Comparison of ENCODE assay signal across 18 cellular contexts in the genomic region with DNA sequence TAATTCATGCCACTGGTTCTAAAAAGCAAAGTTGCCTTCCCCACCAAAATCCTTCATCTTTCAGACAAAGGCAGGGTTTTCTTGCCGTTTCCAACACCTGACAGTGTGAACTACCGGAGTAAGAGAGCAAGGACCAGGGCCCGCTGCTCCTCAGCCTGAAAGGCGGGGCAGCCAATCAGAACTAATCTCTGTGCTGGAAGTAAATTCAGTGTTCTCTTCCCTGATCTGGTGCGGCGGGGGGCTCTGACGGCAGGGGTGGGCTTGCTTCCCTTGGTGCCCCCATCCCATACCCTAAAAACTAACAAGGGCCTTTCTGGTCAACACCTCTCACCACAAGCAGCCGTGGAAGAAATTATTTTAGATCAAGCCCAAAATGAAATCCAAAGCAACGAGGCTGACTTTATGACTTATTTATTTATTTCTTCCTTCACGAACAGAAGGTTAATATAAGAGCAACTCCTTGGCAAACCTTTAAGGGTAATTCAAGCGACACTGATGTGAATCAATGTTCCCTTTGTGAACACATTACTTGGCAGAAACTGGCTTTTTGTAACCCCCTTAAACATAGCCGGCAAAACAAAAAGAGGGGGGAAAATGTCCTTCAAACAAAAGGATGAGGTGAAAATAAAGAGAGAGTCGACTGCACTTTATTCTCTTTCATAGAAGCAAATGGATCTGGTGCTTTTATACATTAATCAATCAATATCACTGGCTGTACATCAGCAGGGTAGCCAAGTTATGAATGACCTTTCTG.
DNase-seq lines count a peak whose midpoint lies in the region; ATAC-seq and TF ChIP-seq lines count a peak whose summit lies in the region.
"Had no signal": no experiment of that assay in that cellular context is flagged by ENCODE, and none has a peak within 500 bp of the region (broad histone marks: within the 10 kb centered on the region; RNA-seq: fewer than 3 reads in every experiment).

No MANE protein-coding gene starts in this region.

- peaks cover 0 to 8% (median 0%) of the 10 kb centered on the region in 5 experiments for H3K9me3 Mint-ChIP-seq in brain
- H3K9me3 Mint-ChIP-seq in activated T-cell treated with anti-CD3 and anti-CD28 coated beads, Interleukin-2, amount 50 U/mL, for 24 hours, result no peaks in the 10 kb centered on the region
- H3K9me3 Mint-ChIP-seq: activated T-helper 1 cell treated with anti-CD3 and anti-CD28 coated beads, Interleukin-12 subunit alpha, Interleukin-12 subunit beta, Interleukin-2, Interleukin-4 antibody, amounts not matched to agents 30 ng/mL and 10 ng/mL and 1 ng/mL, durations not matched to agents 14 hours and 24 hours and 36 hours; naive thymus-derived CD4-positive, alpha-beta T cell had no signal

- no peak for ATAC-seq in HG03521 (IDR thresholded peaks at IDR 0.05; ENCODE audit: unreplicated experiment)
- ATAC-seq: left lobe of liver; naive thymus-derived CD4-positive, alpha-beta T cell had no signal

- in situ Hi-C loops in GM13976 (cut with MboI; ENCODE audit: low sequenced_read_pairs, unreplicated experiment), result no loop called here

- DNase-seq in COLO829 (ENCODE audit: low spot score), result peak; percentile 15
- DNase-seq in mesenteric fat pad (ENCODE audit: low spot score), result peak; percentile 65
- no peak for DNase-seq in smooth muscle cell (lab: John Stamatoyannopoulos, UW; ENCODE audit: unreplicated experiment)
- no peak for DNase-seq in activated T-cell treated with anti-CD3 and anti-CD28 coated beads, Interleukin-2, amount 50 U/mL, for 24 hours
- DNase-seq in GM13976 (ENCODE audit: low spot score), result no peak
- no peak for DNase-seq in activated CD8-positive, alpha-beta memory T cell treated with anti-CD3 and anti-CD28 coated beads, Interleukin-2, amount 50 U/mL, for 4 hours
- DNase-seq: activated CD4-positive, alpha-beta T cell treated with anti-CD3 and anti-CD28 coated beads, Interleukin-2, amount 50 U/mL, for 48 hours; EL; GOT3; naive thymus-derived CD4-positive, alpha-beta T cell; NCI-H1436; stimulated activated CD4-positive, alpha-beta T cell treated with anti-CD3 and anti-CD28 coated beads, Interleukin-2, amount 100 ng/mL, for 48 hours; stimulated activated CD8-positive, alpha-beta memory T cell treated with anti-CD3 and anti-CD28 coated beads, Interleukin-4, amount 100 ng/mL, for 48 hours had no signal

- TF ChIP-seq CTCF in brain (conservative IDR thresholded peaks at IDR 0.05) (no peak), smooth muscle cell (IDR thresholded peaks at IDR 0.05; ENCODE audit: borderline replicate concordance, insufficient read depth, poor library complexity, severe bottlenecking) (no peak), GM13976 (IDR thresholded peaks at IDR 0.05; ENCODE audit: borderline replicate concordance, control extremely low read depth, extremely low read depth, insufficient read depth, missing control alignments) (no peak)

- no peak overlapping the region for H3K9ac ChIP-seq in smooth muscle cell (ENCODE audit: low read depth)

- peak overlapping the region; percentile 15 to 76 (median 58) for H3K4me3 Mint-ChIP-seq in brain
- H3K4me3 Mint-ChIP-seq in activated T-cell treated with anti-CD3 and anti-CD28 coated beads, Interleukin-2, amount 50 U/mL, for 24 hours, result no peak overlapping the region
- H3K4me3 Mint-ChIP-seq: activated T-helper 1 cell treated with anti-CD3 and anti-CD28 coated beads, Interleukin-12 subunit alpha, Interleukin-12 subunit beta, Interleukin-2, Interleukin-4 antibody, amounts not matched to agents 30 ng/mL and 10 ng/mL and 1 ng/mL, durations not matched to agents 14 hours and 24 hours and 36 hours; naive thymus-derived CD4-positive, alpha-beta T cell had no signal

- peak overlapping the region; percentile 32 to 86 (median 75) for H3K27ac Mint-ChIP-seq in brain
- H3K27ac Mint-ChIP-seq in activated T-cell treated with anti-CD3 and anti-CD28 coated beads, Interleukin-2, amount 50 U/mL, for 24 hours, result no peak overlapping the region
- H3K27ac Mint-ChIP-seq: activated T-helper 1 cell treated with anti-CD3 and anti-CD28 coated beads, Interleukin-12 subunit alpha, Interleukin-12 subunit beta, Interleukin-2, Interleukin-4 antibody, amounts not matched to agents 30 ng/mL and 10 ng/mL and 1 ng/mL, durations not matched to agents 14 hours and 24 hours and 36 hours; naive thymus-derived CD4-positive, alpha-beta T cell had no signal

- H3K79me2 ChIP-seq in smooth muscle cell (ENCODE audit: low read depth), result peaks cover 32% of the 10 kb centered on the region

- H3F3A ChIP-seq in smooth muscle cell (ENCODE audit: low read depth), result peaks cover 6% of the 10 kb centered on the region

- peak overlapping the region; percentile 91 for H3K27ac ChIP-seq in smooth muscle cell (ENCODE audit: low read depth)
- H3K27ac ChIP-seq: SJSA1 had no signal

- H3K4me1 ChIP-seq in smooth muscle cell (ENCODE audit: low read depth), result peaks cover 33% of the 10 kb centered on the region
- H3K4me1 ChIP-seq: SJSA1 had no signal

- H3K4me1 Mint-ChIP-seq in brain, result peaks cover 77% of the 10 kb centered on the region
- H3K4me1 Mint-ChIP-seq in activated T-cell treated with anti-CD3 and anti-CD28 coated beads, Interleukin-2, amount 50 U/mL, for 24 hours (ENCODE audit: low read depth), result no peaks in the 10 kb centered on the region

- no peaks in the 10 kb centered on the region for H3K9me3 ChIP-seq in smooth muscle cell (replicated peaks; ENCODE audit: low read depth)
- H3K9me3 ChIP-seq: SJSA1 had no signal

- no peak overlapping the region for H2AFZ ChIP-seq in smooth muscle cell (ENCODE audit: low read depth)

- H4K20me1 ChIP-seq in smooth muscle cell (ENCODE audit: low read depth), result peaks cover 40% of the 10 kb centered on the region

- H3K27me3 ChIP-seq in smooth muscle cell (ENCODE audit: low read depth), result no peaks in the 10 kb centered on the region
- H3K27me3 ChIP-seq: SJSA1 had no signal

- H3K4me2 ChIP-seq in smooth muscle cell, result no peak overlapping the region

- peaks cover 5% of the 10 kb centered on the region for H3K27me3 Mint-ChIP-seq in brain
- H3K27me3 Mint-ChIP-seq in activated T-cell treated with anti-CD3 and anti-CD28 coated beads, Interleukin-2, amount 50 U/mL, for 24 hours, result peaks cover 4% of the 10 kb centered on the region

- no peak overlapping the region for H3K4me3 ChIP-seq in smooth muscle cell
- H3K4me3 ChIP-seq: SJSA1 had no signal

- H3K36me3 ChIP-seq in smooth muscle cell (ENCODE audit: low read depth), result no peaks in the 10 kb centered on the region
- H3K36me3 ChIP-seq: SJSA1 had no signal

- peaks cover 11% of the 10 kb centered on the region for H3K36me3 Mint-ChIP-seq in brain
- H3K36me3 Mint-ChIP-seq in activated T-cell treated with anti-CD3 and anti-CD28 coated beads, Interleukin-2, amount 50 U/mL, for 24 hours (ENCODE audit: low read depth), result no peaks in the 10 kb centered on the region
- H3K36me3 Mint-ChIP-seq: naive thymus-derived CD4-positive, alpha-beta T cell had no signal

- 95% methylated on average over 13 of the region's 13 CpGs for WGBS in smooth muscle cell (ENCODE audit: low lambda C conversion rate)

Comparison
In these comparisons a context has a peak if more than half of its experiments do, and no peak if none do; other contexts are left out.
1. DNase-seq: peak in COLO829 (single experiment) and mesenteric fat pad (single experiment); none in smooth muscle cell (single experiment), activated T-cell treated with anti-CD3 and anti-CD28 coated beads, Interleukin-2, amount 50 U/mL, for 24 hours (single experiment), GM13976 (single experiment) and activated CD8-positive, alpha-beta memory T cell treated with anti-CD3 and anti-CD28 coated beads, Interleukin-2, amount 50 U/mL, for 4 hours (single experiment).